In the genomic region with DNA sequence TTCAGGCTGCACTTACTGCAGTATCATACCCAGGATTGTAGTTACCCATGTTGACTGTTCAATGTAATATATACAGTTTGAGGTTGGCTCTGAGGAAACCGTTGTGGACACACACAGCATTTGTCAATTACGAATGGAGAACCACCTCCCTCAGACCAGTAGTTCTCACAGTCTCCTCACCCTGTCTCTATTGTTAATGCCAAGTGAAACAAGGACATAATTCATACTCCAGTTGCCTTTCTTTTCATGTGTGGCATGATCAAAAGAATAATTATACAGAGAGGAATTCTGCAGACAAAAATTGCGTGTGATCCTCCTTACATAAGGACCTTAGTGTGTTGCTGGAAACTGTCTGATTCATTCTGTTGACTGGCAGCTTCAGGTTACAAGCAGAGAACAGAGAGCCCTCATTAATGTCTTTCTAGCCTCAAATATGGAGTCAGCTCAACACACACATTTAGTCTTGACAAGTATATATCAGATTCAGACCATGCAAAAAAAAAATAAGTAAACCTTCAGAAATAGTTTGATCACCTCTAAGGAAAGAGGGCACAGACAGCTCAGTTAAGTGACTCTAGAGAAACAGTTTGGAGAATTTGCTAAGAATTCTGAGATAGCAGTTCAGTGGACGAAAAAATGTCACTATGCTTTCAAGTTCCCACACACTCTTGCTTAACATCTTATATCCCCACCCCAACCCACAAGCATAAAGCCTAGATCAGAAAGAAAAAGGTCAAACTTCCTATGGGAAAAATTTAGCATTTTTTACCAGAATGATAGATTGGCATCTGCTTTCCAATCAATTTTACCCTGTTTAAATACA, we compare ENCODE assay signal across 9 cellular contexts.
DNase-seq lines count a peak whose midpoint lies in the region; ATAC-seq and TF ChIP-seq lines count a peak whose summit lies in the region.
"Had no signal": no experiment of that assay in that cellular context is flagged by ENCODE, and none has a peak within 500 bp of the region (broad histone marks: within the 10 kb centered on the region; RNA-seq: fewer than 3 reads in every experiment).

No MANE protein-coding gene starts in this region.

- no peaks in the 10 kb centered on the region for H3K9me2 ChIP-seq in GM23338 (ENCODE audit: insufficient read depth)

- DNase-seq in T-helper 1 cell (no peak), SKM-1 (lab: John Stamatoyannopoulos, UW; ENCODE audit: unreplicated experiment) (peak; percentile 34), fibroblast of peridontal ligament (ENCODE audit: extremely low read depth) (peak; percentile 75), stromal cell of bone marrow (ENCODE audit: low read depth) (peak; percentile 68), NCI-H774 (lab: John Stamatoyannopoulos, UW) (no peak), GM23338 (ENCODE audit: low spot score) (no peak)
- DNase-seq in stimulated activated CD4-positive, alpha-beta T cell treated with anti-CD3 and anti-CD28 coated beads, Interleukin-2, amount 100 ng/mL, for 24 hours = no peak
- DNase-seq: right lobe of liver had no signal

- ATAC-seq in GM23338 = no peak

- H3K27me3 Mint-ChIP-seq in T-helper 1 cell treated with Interleukin-12 subunit alpha and Interleukin-12 subunit beta and Interleukin-4 antibody, amounts not matched to agents 30 μg/mL and 1 μg/mL, for 36 hours (ENCODE audit: low read depth) = no peaks in the 10 kb centered on the region
- peaks cover 5% of the 10 kb centered on the region for H3K27me3 Mint-ChIP-seq in GM23338 (ENCODE audit: insufficient read depth, low read depth, poor library complexity)

- H2AFZ ChIP-seq in GM23338 = no peak overlapping the region

- no peaks in the 10 kb centered on the region for H3K36me3 ChIP-seq in GM23338 (ENCODE audit: insufficient read depth)
- H3K36me3 ChIP-seq: right lobe of liver had no signal

- H3K4me3 ChIP-seq in GM23338 = no peak overlapping the region
- H3K4me3 ChIP-seq: right lobe of liver had no signal

- no peaks in the 10 kb centered on the region for H3K27me3 ChIP-seq in GM23338 (ENCODE audit: insufficient read depth)
- H3K27me3 ChIP-seq: right lobe of liver had no signal

- peaks cover 18% of the 10 kb centered on the region for H3K36me3 Mint-ChIP-seq in T-helper 1 cell treated with Interleukin-12 subunit alpha and Interleukin-12 subunit beta and Interleukin-4 antibody, amounts not matched to agents 30 μg/mL and 1 μg/mL, for 36 hours (ENCODE audit: low read depth)
- H3K36me3 Mint-ChIP-seq in GM23338 (ENCODE audit: low read depth) = no peaks in the 10 kb centered on the region

- H3K4me3 Mint-ChIP-seq in T-helper 1 cell treated with Interleukin-12 subunit alpha and Interleukin-12 subunit beta and Interleukin-4 antibody, amounts not matched to agents 30 μg/mL and 1 μg/mL, for 36 hours = peak overlapping the region; percentile 12
- no peak overlapping the region for H3K4me3 Mint-ChIP-seq in GM23338

- peak overlapping the region; percentile 37 for H3K27ac Mint-ChIP-seq in T-helper 1 cell treated with Interleukin-12 subunit alpha and Interleukin-12 subunit beta and Interleukin-4 antibody, amounts not matched to agents 30 μg/mL and 1 μg/mL, for 36 hours
- no peak overlapping the region for H3K27ac Mint-ChIP-seq in GM23338

- H3F3A ChIP-seq in GM23338 (replicated peaks; ENCODE audit: low read depth) = 0 out of 2 replicates have a peak, but pooled peaks cover 4% of the 10 kb centered on the region

- no peak overlapping the region; the same call in 1 of the 2 replicates for H3K27ac ChIP-seq in GM23338 (ENCODE audit: low read depth)
- H3K27ac ChIP-seq: right lobe of liver had no signal

- H3K4me1 ChIP-seq in GM23338 (ENCODE audit: insufficient read depth) = peaks cover 15% of the 10 kb centered on the region

- peaks cover 51% of the 10 kb centered on the region for H3K4me1 Mint-ChIP-seq in T-helper 1 cell treated with Interleukin-12 subunit alpha and Interleukin-12 subunit beta and Interleukin-4 antibody, amounts not matched to agents 30 μg/mL and 1 μg/mL, for 36 hours (ENCODE audit: low read depth)
- H3K4me1 Mint-ChIP-seq in GM23338 = peaks cover 14% of the 10 kb centered on the region

- TF ChIP-seq CTCF in GM23338 (conservative IDR thresholded peaks at IDR 0.05; ENCODE audit: low read depth in 2 of 2) = no peak

- H4K20me1 ChIP-seq in GM23338 (replicated peaks; ENCODE audit: insufficient read depth) = no peaks in the 10 kb centered on the region

- peaks cover 6% of the 10 kb centered on the region; the same call in 1 of the 2 replicates for H3K79me2 ChIP-seq in GM23338 (replicated peaks; ENCODE audit: insufficient read depth)

- H3K4me2 ChIP-seq in GM23338 = no peak overlapping the region

- H3K9me3 Mint-ChIP-seq in T-helper 1 cell treated with Interleukin-12 subunit alpha and Interleukin-12 subunit beta and Interleukin-4 antibody, amounts not matched to agents 30 μg/mL and 1 μg/mL, for 36 hours = peaks cover 6% of the 10 kb centered on the region
- H3K9me3 Mint-ChIP-seq in GM23338 = no peaks in the 10 kb centered on the region; the same call in 2 of the 3 replicates

TF ChIP-seq in GM23338, 12 proteins besides CTCF, POLR2A, EP300 and RAD21 (continues in another document):
- TF ChIP-seq, protein P1, sequence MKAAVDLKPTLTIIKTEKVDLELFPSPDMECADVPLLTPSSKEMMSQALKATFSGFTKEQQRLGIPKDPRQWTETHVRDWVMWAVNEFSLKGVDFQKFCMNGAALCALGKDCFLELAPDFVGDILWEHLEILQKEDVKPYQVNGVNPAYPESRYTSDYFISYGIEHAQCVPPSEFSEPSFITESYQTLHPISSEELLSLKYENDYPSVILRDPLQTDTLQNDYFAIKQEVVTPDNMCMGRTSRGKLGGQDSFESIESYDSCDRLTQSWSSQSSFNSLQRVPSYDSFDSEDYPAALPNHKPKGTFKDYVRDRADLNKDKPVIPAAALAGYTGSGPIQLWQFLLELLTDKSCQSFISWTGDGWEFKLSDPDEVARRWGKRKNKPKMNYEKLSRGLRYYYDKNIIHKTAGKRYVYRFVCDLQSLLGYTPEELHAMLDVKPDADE (IDR thresholded peaks at IDR 0.05) = no peak
- TF ChIP-seq POLR2AphosphoS5 (IDR thresholded peaks at IDR 0.05; ENCODE audit: low read depth) = no peak
- no peak for TF ChIP-seq EZH2 (IDR thresholded peaks at IDR 0.05; ENCODE audit: low read depth, unreplicated experiment)
- no peak for TF ChIP-seq NANOG (IDR thresholded peaks at IDR 0.05; ENCODE audit: borderline replicate concordance)
- TF ChIP-seq STAT1 (IDR thresholded peaks at IDR 0.05; ENCODE audit: unreplicated experiment) = no peak
- TF ChIP-seq CREB1 (CRISPR knock-in tag; IDR thresholded peaks at IDR 0.05; ENCODE audit: low read depth) = no peak
- TF ChIP-seq JUNB (IDR thresholded peaks at IDR 0.05; ENCODE audit: unreplicated experiment) = no peak
- TF ChIP-seq ZNF114 (CRISPR knock-in tag; IDR thresholded peaks at IDR 0.05) = no peak
- TF ChIP-seq EZH2phosphoT487 (IDR thresholded peaks at IDR 0.05; ENCODE audit: unreplicated experiment) = no peak
- TF ChIP-seq, protein P2, sequence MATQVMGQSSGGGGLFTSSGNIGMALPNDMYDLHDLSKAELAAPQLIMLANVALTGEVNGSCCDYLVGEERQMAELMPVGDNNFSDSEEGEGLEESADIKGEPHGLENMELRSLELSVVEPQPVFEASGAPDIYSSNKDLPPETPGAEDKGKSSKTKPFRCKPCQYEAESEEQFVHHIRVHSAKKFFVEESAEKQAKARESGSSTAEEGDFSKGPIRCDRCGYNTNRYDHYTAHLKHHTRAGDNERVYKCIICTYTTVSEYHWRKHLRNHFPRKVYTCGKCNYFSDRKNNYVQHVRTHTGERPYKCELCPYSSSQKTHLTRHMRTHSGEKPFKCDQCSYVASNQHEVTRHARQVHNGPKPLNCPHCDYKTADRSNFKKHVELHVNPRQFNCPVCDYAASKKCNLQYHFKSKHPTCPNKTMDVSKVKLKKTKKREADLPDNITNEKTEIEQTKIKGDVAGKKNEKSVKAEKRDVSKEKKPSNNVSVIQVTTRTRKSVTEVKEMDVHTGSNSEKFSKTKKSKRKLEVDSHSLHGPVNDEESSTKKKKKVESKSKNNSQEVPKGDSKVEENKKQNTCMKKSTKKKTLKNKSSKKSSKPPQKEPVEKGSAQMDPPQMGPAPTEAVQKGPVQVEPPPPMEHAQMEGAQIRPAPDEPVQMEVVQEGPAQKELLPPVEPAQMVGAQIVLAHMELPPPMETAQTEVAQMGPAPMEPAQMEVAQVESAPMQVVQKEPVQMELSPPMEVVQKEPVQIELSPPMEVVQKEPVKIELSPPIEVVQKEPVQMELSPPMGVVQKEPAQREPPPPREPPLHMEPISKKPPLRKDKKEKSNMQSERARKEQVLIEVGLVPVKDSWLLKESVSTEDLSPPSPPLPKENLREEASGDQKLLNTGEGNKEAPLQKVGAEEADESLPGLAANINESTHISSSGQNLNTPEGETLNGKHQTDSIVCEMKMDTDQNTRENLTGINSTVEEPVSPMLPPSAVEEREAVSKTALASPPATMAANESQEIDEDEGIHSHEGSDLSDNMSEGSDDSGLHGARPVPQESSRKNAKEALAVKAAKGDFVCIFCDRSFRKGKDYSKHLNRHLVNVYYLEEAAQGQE (IDR thresholded peaks at IDR 0.05; ENCODE audit: unreplicated experiment) = no peak
- TF ChIP-seq ZNF331 (CRISPR knock-in tag; IDR thresholded peaks at IDR 0.05; ENCODE audit: low read depth) = no peak

Comparison
In these comparisons a context has a peak if more than half of its experiments do, and no peak if none do; other contexts are left out.
1. DNase-seq: peak in SKM-1 (single experiment), fibroblast of peridontal ligament (single experiment) and stromal cell of bone marrow (single experiment); none in T-helper 1 cell (0 of 5), stimulated activated CD4-positive, alpha-beta T cell treated with anti-CD3 and anti-CD28 coated beads, Interleukin-2, amount 100 ng/mL, for 24 hours (0 of 2), NCI-H774 (single experiment) and GM23338 (single experiment).